In genomic region chr1:21052034-21052433, GRCh38 we compare ENCODE assay signal across 26 cellular contexts.
"Had no signal": no experiment of that assay in that cellular context is flagged by ENCODE, and none has a peak within 500 bp of the region (broad histone marks: within the 10 kb centered on the region; RNA-seq: fewer than 3 reads in every experiment).

No MANE protein-coding gene starts in this region.

- H3K27me3 Mint-ChIP-seq: activated CD4-positive, alpha-beta T cell treated with anti-CD3 and anti-CD28 coated beads, Interleukin-2, amount 10 ng/mL, durations not matched to agents 7 days and 5 days; activated CD8-positive, alpha-beta memory T cell treated with anti-CD3 and anti-CD28 coated beads, Interleukin-2, amount 10 ng/mL, durations not matched to agents 7 days and 5 days; activated CD8-positive, alpha-beta T cell treated with anti-CD3 and anti-CD28 coated beads for 36 hours; dendritic cell treated with granulocyte-macrophage colony-stimulating factor and Interleukin-4, amounts not matched to agents 40 ng/mL and 50 ng/mL, for 4 days; naive thymus-derived CD4-positive, alpha-beta T cell; type B pancreatic cell had no signal

- H3K4me2 ChIP-seq: neural progenitor cell had no signal

- H3K36me3 ChIP-seq: adrenal gland, ascending aorta, brain microvascular endothelial cell, thoracic aorta had no signal

- H3K27me3 ChIP-seq: adrenal gland, ascending aorta, brain microvascular endothelial cell, heart right ventricle, neural progenitor cell, vagina had no signal

- H3K27ac ChIP-seq: adrenal gland, ascending aorta, brain microvascular endothelial cell, neural progenitor cell, thoracic aorta, vagina, VCaP had no signal

- H3K4me1 ChIP-seq: adrenal gland, ascending aorta, vagina had no signal

- ATAC-seq: activated CD8-positive, alpha-beta memory T cell treated with anti-CD3 and anti-CD28 coated beads, Interleukin-2, amount 10 ng/mL, durations not matched to agents 7 days and 5 days; activated CD8-positive, alpha-beta T cell treated with anti-CD3 and anti-CD28 coated beads for 36 hours; activated naive CD4-positive, alpha-beta T cell treated with anti-CD3 and anti-CD28 coated beads, Interleukin-2, amount 50 U/mL, for 72 hours; heart right ventricle; left colon; naive thymus-derived CD4-positive, alpha-beta T cell had no signal

- H3K9me3 ChIP-seq: adrenal gland, ascending aorta, heart right ventricle, thoracic aorta, vagina had no signal

- DNase-seq: activated CD4-positive, alpha-beta T cell treated with anti-CD3 and anti-CD28 coated beads, Interleukin-2, amount 10 ng/mL, durations not matched to agents 7 days and 5 days; activated CD4-positive, CD25-positive, alpha-beta regulatory T cell treated with anti-CD3 and anti-CD28 coated beads, Interleukin-2, amount 50 U/mL, for 72 hours; activated CD8-positive, alpha-beta memory T cell treated with anti-CD3 and anti-CD28 coated beads, Interleukin-2, amount 10 ng/mL, durations not matched to agents 7 days and 5 days; activated CD8-positive, alpha-beta T cell treated with anti-CD3 and anti-CD28 coated beads for 36 hours; activated gamma-delta T cell; activated T-cell treated with anti-CD3 and anti-CD28 coated beads for 4 hours; adrenal gland; brain microvascular endothelial cell; caudate nucleus; effector CD4-positive, alpha-beta T cell; erythroblast; foreskin fibroblast; heart right ventricle; left colon; naive thymus-derived CD4-positive, alpha-beta T cell; stimulated activated CD4-positive, alpha-beta T cell treated with anti-CD3 and anti-CD28 coated beads, Interleukin-2, amount 100 ng/mL, for 48 hours; stimulated activated naive CD4-positive, alpha-beta T cell had no signal

- H2AFZ ChIP-seq: neural progenitor cell had no signal

- H3K9me3 Mint-ChIP-seq: activated CD4-positive, alpha-beta T cell treated with anti-CD3 and anti-CD28 coated beads, Interleukin-2, amount 10 ng/mL, durations not matched to agents 7 days and 5 days; activated CD8-positive, alpha-beta T cell treated with anti-CD3 and anti-CD28 coated beads for 36 hours; activated naive CD4-positive, alpha-beta T cell treated with anti-CD3 and anti-CD28 coated beads, Interleukin-2, amount 50 U/mL, for 72 hours; activated T-helper 1 cell treated with anti-CD3 and anti-CD28 coated beads, Interleukin-12 subunit alpha, Interleukin-12 subunit beta, Interleukin-2, Interleukin-4 antibody, amounts not matched to agents 30 ng/mL and 10 ng/mL and 1 ng/mL, durations not matched to agents 14 hours and 24 hours and 36 hours; dendritic cell treated with granulocyte-macrophage colony-stimulating factor and Interleukin-4, amounts not matched to agents 40 ng/mL and 50 ng/mL, for 4 days; naive thymus-derived CD4-positive, alpha-beta T cell; type B pancreatic cell had no signal

- H3K4me3 Mint-ChIP-seq: activated CD4-positive, alpha-beta T cell treated with anti-CD3 and anti-CD28 coated beads, Interleukin-2, amount 10 ng/mL, durations not matched to agents 7 days and 5 days; activated CD8-positive, alpha-beta memory T cell treated with anti-CD3 and anti-CD28 coated beads, Interleukin-2, amount 10 ng/mL, durations not matched to agents 7 days and 5 days; activated CD8-positive, alpha-beta T cell treated with anti-CD3 and anti-CD28 coated beads for 36 hours; activated T-helper 1 cell treated with anti-CD3 and anti-CD28 coated beads, Interleukin-12 subunit alpha, Interleukin-12 subunit beta, Interleukin-2, Interleukin-4 antibody, amounts not matched to agents 30 ng/mL and 10 ng/mL and 1 ng/mL, durations not matched to agents 14 hours and 24 hours and 36 hours; dendritic cell treated with granulocyte-macrophage colony-stimulating factor and Interleukin-4, amounts not matched to agents 40 ng/mL and 50 ng/mL, for 4 days; naive thymus-derived CD4-positive, alpha-beta T cell; neural progenitor cell; type B pancreatic cell had no signal

- H3K27ac Mint-ChIP-seq: activated CD4-positive, alpha-beta T cell treated with anti-CD3 and anti-CD28 coated beads, Interleukin-2, amount 10 ng/mL, durations not matched to agents 7 days and 5 days; activated CD8-positive, alpha-beta memory T cell treated with anti-CD3 and anti-CD28 coated beads, Interleukin-2, amount 10 ng/mL, durations not matched to agents 7 days and 5 days; activated CD8-positive, alpha-beta T cell treated with anti-CD3 and anti-CD28 coated beads for 36 hours; activated naive CD4-positive, alpha-beta T cell treated with anti-CD3 and anti-CD28 coated beads, Interleukin-2, amount 50 U/mL, for 72 hours; activated T-helper 1 cell treated with anti-CD3 and anti-CD28 coated beads, Interleukin-12 subunit alpha, Interleukin-12 subunit beta, Interleukin-2, Interleukin-4 antibody, amounts not matched to agents 30 ng/mL and 10 ng/mL and 1 ng/mL, durations not matched to agents 14 hours and 24 hours and 36 hours; naive thymus-derived CD4-positive, alpha-beta T cell; neural progenitor cell; type B pancreatic cell had no signal

- H3K4me1 Mint-ChIP-seq: activated CD4-positive, alpha-beta T cell treated with anti-CD3 and anti-CD28 coated beads, Interleukin-2, amount 10 ng/mL, durations not matched to agents 7 days and 5 days; activated CD8-positive, alpha-beta memory T cell treated with anti-CD3 and anti-CD28 coated beads, Interleukin-2, amount 10 ng/mL, durations not matched to agents 7 days and 5 days; neural progenitor cell had no signal

- H3K9ac ChIP-seq: neural progenitor cell had no signal

- H3K4me3 ChIP-seq: adrenal gland, ascending aorta, heart right ventricle, neural progenitor cell, thoracic aorta, vagina had no signal
